In genomic region chr7:6728893-6729491, GRCh38 we compare ENCODE assay signal across 8 cellular contexts. TPM values are rescaled to one million over a fixed set of nuclear protein-coding genes. Genes with fewer than 3 reads are reported as not detected.
DNase-seq lines count a peak whose midpoint lies in the region; ATAC-seq, FAIRE-seq and TF ChIP-seq lines count a peak whose summit lies in the region.
"Not testable (repeated sequence)": the region's sequence is repeated elsewhere in the genome, so short reads cannot be mapped to it uniquely, and the experiment has no call there.

No MANE protein-coding gene starts in this region.

- H3K4me3 ChIP-seq in MG63 (peak overlapping the region; percentile 77), fibroblast of mammary gland (ENCODE audit: control insufficient read depth, low read depth, low read length) (peak overlapping the region; percentile 71), lower leg skin (ENCODE audit: low read depth, poor library complexity, severe bottlenecking) (peak overlapping the region; percentile 88), pancreas (peak overlapping the region in 3 of 4 donors; percentile 93 to 99 (median 94)), tibial artery (peak overlapping the region; percentile 71 to 80)

- WGBS in lower leg skin, 2 donors = 64 to 73% methylated on average over 29 of the region's 29 CpGs
- 64 to 68% methylated on average over 28 to 29 of the region's 29 CpGs for WGBS in pancreas, 2 donors

- CTCF ChIA-PET in Calu3 (lab: Charles Lee); activated CD4-positive, alpha-beta T cell treated with anti-CD3 and anti-CD28 coated beads, Interleukin-2, amount 10 ng/mL, durations not matched to agents 7 days and 5 days (lab: Charles Lee): not testable (repeated sequence)

- not testable (repeated sequence) for H3K4me1 ChIP-seq in pancreas
- H3K4me1 ChIP-seq in tibial artery = peaks cover 0 to 18% (median 4%) of the 10 kb centered on the region in 4 donors

- not testable (repeated sequence) for FAIRE-seq in pancreas (lab: Jason Lieb, UNC)

- H3K27ac Mint-ChIP-seq in Calu3 (ENCODE audit: unreplicated experiment) = peak overlapping the region; percentile 87
- peak overlapping the region; percentile 84 for H3K27ac Mint-ChIP-seq in activated CD4-positive, alpha-beta T cell treated with anti-CD3 and anti-CD28 coated beads, Interleukin-2, amount 10 ng/mL, durations not matched to agents 7 days and 5 days
- H3K27ac Mint-ChIP-seq in brain = peak overlapping the region; percentile 92 to 98 (median 96)

- H3K27me3 ChIP-seq in MG63, pancreas, tibial artery: not testable (repeated sequence)

- H3K36me3 ChIP-seq in MG63 (peaks cover 15% of the 10 kb centered on the region), tibial artery (peaks cover 12 to 18% (median 17%) of the 10 kb centered on the region in 3 donors)
- not testable (repeated sequence) for H3K36me3 ChIP-seq in pancreas

- TF ChIP-seq POLR2A in lower leg skin (IDR thresholded peaks at IDR 0.05) = not testable (repeated sequence)

- peak overlapping the region; percentile 97 for H3K4me3 Mint-ChIP-seq in Calu3 (ENCODE audit: low read depth, unreplicated experiment)
- H3K4me3 Mint-ChIP-seq in activated CD4-positive, alpha-beta T cell treated with anti-CD3 and anti-CD28 coated beads, Interleukin-2, amount 10 ng/mL, durations not matched to agents 7 days and 5 days = peak overlapping the region; percentile 96
- peak overlapping the region; percentile 92 to 98 (median 95) for H3K4me3 Mint-ChIP-seq in brain

- peaks cover 10% of the 10 kb centered on the region for H3K9me3 Mint-ChIP-seq in Calu3 (ENCODE audit: low read depth, unreplicated experiment)
- H3K9me3 Mint-ChIP-seq in activated CD4-positive, alpha-beta T cell treated with anti-CD3 and anti-CD28 coated beads, Interleukin-2, amount 10 ng/mL, durations not matched to agents 7 days and 5 days; brain: not testable (repeated sequence)

- H3K36me3 Mint-ChIP-seq in Calu3 (ENCODE audit: insufficient read depth, unreplicated experiment) (peaks cover 31% of the 10 kb centered on the region), brain (peaks cover 28% of the 10 kb centered on the region)
- H3K36me3 Mint-ChIP-seq in activated CD4-positive, alpha-beta T cell treated with anti-CD3 and anti-CD28 coated beads, Interleukin-2, amount 10 ng/mL, durations not matched to agents 7 days and 5 days (ENCODE audit: low read depth) = peaks cover 36% of the 10 kb centered on the region

- intact Hi-C loops in Calu3 (cut with micrococcal nuclease; ENCODE audit: unreplicated experiment); lower leg skin (cut with DNase I; ENCODE audit: low total_unique reads); pancreas (cut with DNase I); tibial artery (cut with DNase I; ENCODE audit: low total_unique reads): not testable (repeated sequence)

- POLR2A ChIA-PET in activated CD4-positive, alpha-beta T cell treated with anti-CD3 and anti-CD28 coated beads, Interleukin-2, amount 10 ng/mL, durations not matched to agents 7 days and 5 days (lab: Charles Lee) = not testable (repeated sequence)

- BruUV-seq in Calu3 (replicated peaks; lab: Mats Ljungman, UMichigan) = TSS peak; percentile 71

- not testable (repeated sequence) for H3K9me3 ChIP-seq in MG63, pancreas, tibial artery

- not testable (repeated sequence) for TF ChIP-seq CTCF in Calu3 (IDR thresholded peaks at IDR 0.05; ENCODE audit: unreplicated experiment); brain (conservative IDR thresholded peaks at IDR 0.05); fibroblast of mammary gland (conservative IDR thresholded peaks at IDR 0.05; ENCODE audit: control insufficient read depth, insufficient read depth, low read depth, low read length); lower leg skin (IDR thresholded peaks at IDR 0.05); pancreas (IDR thresholded peaks at IDR 0.05); tibial artery (IDR thresholded peaks at IDR 0.05)

- not testable (repeated sequence) for ATAC-seq in pancreas

- not testable (repeated sequence) for DNase-seq in Calu3; MG63; activated CD4-positive, alpha-beta T cell treated with anti-CD3 and anti-CD28 coated beads, Interleukin-2, amount 10 ng/mL, durations not matched to agents 7 days and 5 days; fibroblast of mammary gland (ENCODE audit: low read depth); lower leg skin (ENCODE audit: low spot score in 2 of 2); pancreas
- DNase-seq in tibial artery = peak in 1 of 2 donors; percentile 47

- not testable (repeated sequence) for H3K27me3 Mint-ChIP-seq in Calu3 (ENCODE audit: unreplicated experiment); activated CD4-positive, alpha-beta T cell treated with anti-CD3 and anti-CD28 coated beads, Interleukin-2, amount 10 ng/mL, durations not matched to agents 7 days and 5 days
- H3K27me3 Mint-ChIP-seq in brain = peaks cover 21% of the 10 kb centered on the region

- H3K27ac ChIP-seq in pancreas (peak overlapping the region; percentile 59 to 78 (median 68)), tibial artery (peak overlapping the region; percentile 77 to 83)

- not testable (repeated sequence) for H3K4me1 Mint-ChIP-seq in Calu3 (ENCODE audit: low read depth, unreplicated experiment)
- H3K4me1 Mint-ChIP-seq in activated CD4-positive, alpha-beta T cell treated with anti-CD3 and anti-CD28 coated beads, Interleukin-2, amount 10 ng/mL, durations not matched to agents 7 days and 5 days = peaks cover 33% of the 10 kb centered on the region
- peaks cover 21% of the 10 kb centered on the region for H3K4me1 Mint-ChIP-seq in brain

RNA-seq across cellular contexts. Expression of gene ZNF12, which starts 22.2 kb away (rescaled TPM):
- total RNA-seq in Calu3 (2022) (32.4 and 36.2 TPM in 2 replicates), lower leg skin (10 to 100 TPM; 19.7 to 40.8 (median 23.8) TPM), pancreas (10 to 100 TPM in 3 of 6 donors, 1 to 10 TPM in 3; 7.9 to 15.3 (median 10.2) TPM)
- 7.1 and 8.0 TPM in 2 replicates for total RNA-seq in MG63 (2014; rRNA removed; shearing (Covaris generic); ENCODE audit: low replicate concordance)
- 10 to 100 TPM; 24.9 to 25.7 TPM for total RNA-seq in activated CD4-positive, alpha-beta T cell treated with anti-CD3 and anti-CD28 coated beads, Interleukin-2, amount 10 ng/mL, durations not matched to agents 7 days and 5 days
- polyA plus RNA-seq in brain (ENCODE audit: insufficient read depth, low read depth, low replicate concordance) (2.8 TPM), pancreas (1 to 10 TPM; 5.9 to 7.2 TPM)

RNA-seq across cellular contexts. Expression of gene RSPH10B2, which starts 24.9 kb away (rescaled TPM):
- total RNA-seq in Calu3 (2022) = 0.29 and 0.71 TPM in 2 replicates
- total RNA-seq in MG63 (2014; rRNA removed; shearing (Covaris generic); ENCODE audit: low replicate concordance) = 0.20 TPM in 1 of 2 replicates, not detected in the other
- total RNA-seq in activated CD4-positive, alpha-beta T cell treated with anti-CD3 and anti-CD28 coated beads, Interleukin-2, amount 10 ng/mL, durations not matched to agents 7 days and 5 days = under 1 TPM; 0.22 to 0.31 TPM
- polyA plus RNA-seq in brain (ENCODE audit: insufficient read depth, low read depth, low replicate concordance) = not detected
- 1 to 10 TPM in 1 of 4 donors, not detected in 3; 1.3 TPM for total RNA-seq in lower leg skin
- total RNA-seq in pancreas = under 1 TPM in 2 of 6 donors, not detected in 4; 0.06 to 0.37 TPM
- not detected for polyA plus RNA-seq in pancreas
